Comparison of ENCODE assay signal across 23 cellular contexts in genomic region chr9:96758845-96759673, GRCh38. TPM values are rescaled to one million over a fixed set of nuclear protein-coding genes. Genes with fewer than 3 reads are reported as not detected.
DNase-seq lines count a peak whose midpoint lies in the region; ATAC-seq, FAIRE-seq and TF ChIP-seq lines count a peak whose summit lies in the region.
"Had no signal": no experiment of that assay in that cellular context is flagged by ENCODE, and none has a peak within 500 bp of the region (broad histone marks: within the 10 kb centered on the region; RNA-seq: fewer than 3 reads in every experiment).

No MANE protein-coding gene starts in this region.

- H3K4me3 ChIP-seq in astrocyte (ENCODE audit: insufficient read depth, low read depth, low read length) (no peak overlapping the region), fibroblast of pulmonary artery (replicated peaks; ENCODE audit: low read depth, low read length) (no peak overlapping the region), subcutaneous abdominal adipose tissue (ENCODE audit: low read depth in 1 of 5, low read length in 5 of 5) (peak overlapping the region; percentile 21 to 55 (median 37))

- no peak for FAIRE-seq in astrocyte (lab: Jason Lieb, UNC)

- peaks cover 47% of the 10 kb centered on the region for H3K36me3 ChIP-seq in astrocyte (ENCODE audit: insufficient read depth, low read length)
- peaks cover 50 to 63% (median 52%) of the 10 kb centered on the region in 5 donors for H3K36me3 ChIP-seq in subcutaneous abdominal adipose tissue (ENCODE audit: control insufficient read depth in 5 of 5, insufficient read depth in 5 of 5, low read length in 5 of 5)

- CTCF ChIA-PET in activated CD4-positive, alpha-beta T cell treated with anti-CD3 and anti-CD28 coated beads, Interleukin-2, amount 10 ng/mL, durations not matched to agents 7 days and 5 days (lab: Charles Lee): no interaction called here

- H3K27me3 ChIP-seq in astrocyte (ENCODE audit: insufficient read depth, low read length) (no peaks in the 10 kb centered on the region), subcutaneous abdominal adipose tissue (ENCODE audit: control insufficient read depth in 5 of 5, insufficient read depth in 4 of 5, low read length in 5 of 5) (peaks cover 0 to 6% (median 0%) of the 10 kb centered on the region in 5 donors)
- H3K27me3 ChIP-seq: esophagus squamous epithelium, spleen had no signal

- intact Hi-C loops in activated CD4-positive, alpha-beta T cell treated with anti-CD3 and anti-CD28 coated beads, Interleukin-2, amount 10 ng/mL, durations not matched to agents 24 days and 14 days (cut with micrococcal nuclease): no loop called here

- DNase-seq in activated CD4-positive, alpha-beta T cell treated with anti-CD3 and anti-CD28 coated beads, Interleukin-2, amount 10 ng/mL, durations not matched to agents 7 days and 5 days: no peak
- DNase-seq in activated CD4-positive, alpha-beta T cell treated with anti-CD3 and anti-CD28 coated beads, Interleukin-2, amount 10 ng/mL, durations not matched to agents 24 days and 14 days: no peak
- DNase-seq in astrocyte (ENCODE audit: low read depth) (peak; percentile 14), fibroblast of pulmonary artery (ENCODE audit: low read depth) (peak; percentile 14), COLO829 (ENCODE audit: low spot score) (no peak), C1 segment of cervical spinal cord (lab: John Stamatoyannopoulos, UW) (no peak)
- DNase-seq: activated B cell treated with CpG ODN at 0.5 μM for 24 hours; activated effector memory CD4-positive, alpha-beta T cell treated with Interleukin-2 at 50 U/mL for 16 hours; CD4-positive, alpha-beta T cell; esophagus squamous epithelium; hypothalamus; left colon; NCI-H1092 treated with DMSO at 0.1 percent for 48 hours; NK-92 treated with Interleukin-12 subunit alpha and Interleukin-12 subunit beta, amount 100 ng/mL, for 24 hours; SHP77 treated with DMSO at 0.1 percent for 48 hours; spleen; T-helper 2 cell; trophoblast cell had no signal

- no peaks in the 10 kb centered on the region for H3K27me3 Mint-ChIP-seq in activated CD4-positive, alpha-beta T cell treated with anti-CD3 and anti-CD28 coated beads, Interleukin-2, amount 10 ng/mL, durations not matched to agents 7 days and 5 days
- H3K27me3 Mint-ChIP-seq in activated CD4-positive, alpha-beta T cell treated with anti-CD3 and anti-CD28 coated beads, Interleukin-2, amount 10 ng/mL, durations not matched to agents 24 days and 14 days: no peaks in the 10 kb centered on the region
- H3K27me3 Mint-ChIP-seq in astrocyte (ENCODE audit: low read depth, unreplicated experiment): no peaks in the 10 kb centered on the region
- H3K27me3 Mint-ChIP-seq: activated B cell treated with CpG ODN at 0.5 μM for 24 hours; CD4-positive, alpha-beta T cell had no signal

- peaks cover 66% of the 10 kb centered on the region for H3K36me3 Mint-ChIP-seq in activated CD4-positive, alpha-beta T cell treated with anti-CD3 and anti-CD28 coated beads, Interleukin-2, amount 10 ng/mL, durations not matched to agents 7 days and 5 days (ENCODE audit: low read depth)
- peaks cover 68% of the 10 kb centered on the region for H3K36me3 Mint-ChIP-seq in activated CD4-positive, alpha-beta T cell treated with anti-CD3 and anti-CD28 coated beads, Interleukin-2, amount 10 ng/mL, durations not matched to agents 24 days and 14 days (ENCODE audit: low read depth)
- peaks cover 76% of the 10 kb centered on the region for H3K36me3 Mint-ChIP-seq in astrocyte (ENCODE audit: low read depth, unreplicated experiment)

- H3K4me3 Mint-ChIP-seq in activated CD4-positive, alpha-beta T cell treated with anti-CD3 and anti-CD28 coated beads, Interleukin-2, amount 10 ng/mL, durations not matched to agents 7 days and 5 days: no peak overlapping the region
- no peak overlapping the region for H3K4me3 Mint-ChIP-seq in activated CD4-positive, alpha-beta T cell treated with anti-CD3 and anti-CD28 coated beads, Interleukin-2, amount 10 ng/mL, durations not matched to agents 24 days and 14 days
- no peak overlapping the region for H3K4me3 Mint-ChIP-seq in astrocyte (ENCODE audit: unreplicated experiment)
- H3K4me3 Mint-ChIP-seq: activated B cell treated with CpG ODN at 0.5 μM for 24 hours; CD4-positive, alpha-beta T cell; stimulated activated effector memory CD8-positive, alpha-beta T cell treated with anti-CD3 and anti-CD28 coated beads, Interleukin-12 subunit alpha, Interleukin-12 subunit beta, amount 100 ng/mL, for 72 hours had no signal

- TF ChIP-seq CTCF in astrocyte (IDR thresholded peaks at IDR 0.05; ENCODE audit: insufficient read depth, low read depth, low read length): no peak
- no peak for TF ChIP-seq CTCF in fibroblast of pulmonary artery (IDR thresholded peaks at IDR 0.05; ENCODE audit: low read length, missing control alignments)

- no peaks in the 10 kb centered on the region for H3K79me2 ChIP-seq in astrocyte (ENCODE audit: insufficient read depth, low read length)
- H3K79me2 ChIP-seq: parathyroid adenoma had no signal

- peaks cover 70% of the 10 kb centered on the region for H3K9me3 Mint-ChIP-seq in activated CD4-positive, alpha-beta T cell treated with anti-CD3 and anti-CD28 coated beads, Interleukin-2, amount 10 ng/mL, durations not matched to agents 7 days and 5 days
- peaks cover 28% of the 10 kb centered on the region for H3K9me3 Mint-ChIP-seq in activated CD4-positive, alpha-beta T cell treated with anti-CD3 and anti-CD28 coated beads, Interleukin-2, amount 10 ng/mL, durations not matched to agents 24 days and 14 days
- H3K9me3 Mint-ChIP-seq in astrocyte (ENCODE audit: unreplicated experiment): peaks cover 88% of the 10 kb centered on the region

- H2AFZ ChIP-seq in astrocyte (ENCODE audit: low read depth, low read length): no peak overlapping the region
- H2AFZ ChIP-seq: parathyroid adenoma had no signal

- H3K9me3 ChIP-seq in astrocyte (ENCODE audit: insufficient read depth, low read depth, low read length) (peaks cover 69% of the 10 kb centered on the region), subcutaneous abdominal adipose tissue (ENCODE audit: control insufficient read depth in 5 of 5, low read length in 5 of 5) (peaks cover 79 to 97% (median 97%) of the 10 kb centered on the region in 5 donors)

- POLR2A ChIA-PET in activated CD4-positive, alpha-beta T cell treated with anti-CD3 and anti-CD28 coated beads, Interleukin-2, amount 10 ng/mL, durations not matched to agents 7 days and 5 days (lab: Charles Lee): no interaction called here

- no peak overlapping the region for H3K9ac ChIP-seq in astrocyte (ENCODE audit: low read length)
- H3K9ac ChIP-seq in subcutaneous abdominal adipose tissue (ENCODE audit: low read length in 5 of 5): peak overlapping the region in 1 of 5 donors; percentile 71
- H3K9ac ChIP-seq: KMS-11, parathyroid adenoma had no signal

- H3K27ac Mint-ChIP-seq in activated CD4-positive, alpha-beta T cell treated with anti-CD3 and anti-CD28 coated beads, Interleukin-2, amount 10 ng/mL, durations not matched to agents 7 days and 5 days: peak overlapping the region; percentile 41
- no peak overlapping the region for H3K27ac Mint-ChIP-seq in activated CD4-positive, alpha-beta T cell treated with anti-CD3 and anti-CD28 coated beads, Interleukin-2, amount 10 ng/mL, durations not matched to agents 24 days and 14 days
- H3K27ac Mint-ChIP-seq in astrocyte (ENCODE audit: unreplicated experiment): no peak overlapping the region
- H3K27ac Mint-ChIP-seq: activated B cell treated with CpG ODN at 0.5 μM for 24 hours; CD4-positive, alpha-beta T cell; stimulated activated effector memory CD8-positive, alpha-beta T cell treated with anti-CD3 and anti-CD28 coated beads, Interleukin-12 subunit alpha, Interleukin-12 subunit beta, amount 100 ng/mL, for 72 hours had no signal

- no peak overlapping the region for H3K4me2 ChIP-seq in astrocyte (ENCODE audit: low read length)
- H3K4me2 ChIP-seq: KMS-11 had no signal

- H3K4me1 ChIP-seq in astrocyte (ENCODE audit: insufficient read depth, low read length): no peaks in the 10 kb centered on the region
- peaks cover 0 to 7% (median 0%) of the 10 kb centered on the region in 5 donors for H3K4me1 ChIP-seq in subcutaneous abdominal adipose tissue (ENCODE audit: control insufficient read depth in 5 of 5, insufficient read depth in 5 of 5, low read length in 5 of 5)
- H3K4me1 ChIP-seq: esophagus squamous epithelium, parathyroid adenoma, spleen had no signal

- no peak for ATAC-seq in GM21381 (IDR thresholded peaks at IDR 0.05; ENCODE audit: unreplicated experiment)
- ATAC-seq: left colon; stimulated activated effector memory CD8-positive, alpha-beta T cell treated with anti-CD3 and anti-CD28 coated beads, Interleukin-12 subunit alpha, Interleukin-12 subunit beta, amount 100 ng/mL, for 72 hours had no signal

- H4K20me1 ChIP-seq in astrocyte (ENCODE audit: insufficient read depth, low read length): no peaks in the 10 kb centered on the region

- H3K4me1 Mint-ChIP-seq in activated CD4-positive, alpha-beta T cell treated with anti-CD3 and anti-CD28 coated beads, Interleukin-2, amount 10 ng/mL, durations not matched to agents 7 days and 5 days: no peaks in the 10 kb centered on the region
- no peaks in the 10 kb centered on the region for H3K4me1 Mint-ChIP-seq in activated CD4-positive, alpha-beta T cell treated with anti-CD3 and anti-CD28 coated beads, Interleukin-2, amount 10 ng/mL, durations not matched to agents 24 days and 14 days
- H3K4me1 Mint-ChIP-seq in astrocyte (ENCODE audit: low read depth, unreplicated experiment): no peaks in the 10 kb centered on the region
- H3K4me1 Mint-ChIP-seq: activated B cell treated with CpG ODN at 0.5 μM for 24 hours; stimulated activated effector memory CD8-positive, alpha-beta T cell treated with anti-CD3 and anti-CD28 coated beads, Interleukin-12 subunit alpha, Interleukin-12 subunit beta, amount 100 ng/mL, for 72 hours had no signal

- no peak overlapping the region for H3K27ac ChIP-seq in astrocyte (ENCODE audit: low read depth, low read length)
- no peak overlapping the region for H3K27ac ChIP-seq in subcutaneous abdominal adipose tissue (ENCODE audit: low read depth, low read length)
- H3K27ac ChIP-seq: esophagus squamous epithelium, KMS-11, parathyroid adenoma, spleen had no signal

RNA-seq across cellular contexts. Expression of gene ZNF510, which starts 18.8 kb away (rescaled TPM):
- total RNA-seq in activated CD4-positive, alpha-beta T cell treated with anti-CD3 and anti-CD28 coated beads, Interleukin-2, amount 10 ng/mL, durations not matched to agents 7 days and 5 days: 10 to 100 TPM; 12.4 to 12.6 TPM
- 8.1 and 9.6 TPM in 2 replicates for total RNA-seq in activated CD4-positive, alpha-beta T cell treated with anti-CD3 and anti-CD28 coated beads, Interleukin-2, amount 10 ng/mL, durations not matched to agents 24 days and 14 days
- 6.1 and 7.1 TPM in 2 replicates for total RNA-seq in astrocyte

Comparison
In these comparisons a context has a peak if more than half of its experiments do, and no peak if none do; other contexts are left out.
1. DNase-seq: peak in astrocyte (single experiment) and fibroblast of pulmonary artery (single experiment); none in activated CD4-positive, alpha-beta T cell treated with anti-CD3 and anti-CD28 coated beads, Interleukin-2, amount 10 ng/mL, durations not matched to agents 7 days and 5 days (single experiment), activated CD4-positive, alpha-beta T cell treated with anti-CD3 and anti-CD28 coated beads, Interleukin-2, amount 10 ng/mL, durations not matched to agents 24 days and 14 days (single experiment), COLO829 (single experiment) and C1 segment of cervical spinal cord (0 of 14).
2. H3K4me3 ChIP-seq: peak in subcutaneous abdominal adipose tissue (5 of 5); none in astrocyte (single experiment) and fibroblast of pulmonary artery (single experiment).